In the genomic region with DNA sequence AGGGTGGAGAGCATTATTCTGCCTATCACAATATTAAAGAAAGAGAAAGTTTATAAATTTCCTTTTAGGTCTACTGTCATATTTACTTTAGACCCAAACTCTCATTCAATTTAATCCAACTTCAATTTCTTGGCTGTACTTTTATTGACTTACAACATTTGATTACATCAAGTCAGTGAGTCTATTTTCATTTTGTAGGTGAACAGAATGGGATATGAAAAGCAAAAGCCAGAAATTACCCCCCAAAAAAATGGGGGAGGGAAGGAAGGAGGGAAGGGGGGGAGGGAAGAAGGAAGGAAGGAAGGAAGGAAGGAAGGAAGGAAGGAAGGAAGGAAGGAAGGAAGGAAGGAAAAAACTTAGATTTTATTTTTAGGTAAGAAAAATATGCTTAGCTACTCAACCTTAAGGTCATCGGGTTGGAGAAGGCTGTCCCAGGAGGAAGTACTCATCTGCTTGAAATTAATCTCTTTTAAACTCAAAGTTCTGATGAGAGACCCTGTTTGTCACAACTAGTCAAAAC, we compare ENCODE assay signal across 8 cellular contexts.
"Had no signal": no experiment of that assay in that cellular context is flagged by ENCODE, and none has a peak within 500 bp of the region (broad histone marks: within the 10 kb centered on the region; RNA-seq: fewer than 3 reads in every experiment).

No MANE protein-coding gene starts in this region.

- H3K4me3 ChIP-seq: GM23248, GM23338, HAP-1 had no signal

- DNase-seq: GM23248, GOT3, H7, H9, HCEC 1CT, HFFc6 had no signal

- H3K9me3 ChIP-seq: HAP-1 had no signal

- H2AFZ ChIP-seq: GM23248, GM23338 had no signal

- H3K4me3 Mint-ChIP-seq: GM23338, H9, HFFc6 had no signal

- H3K27ac ChIP-seq: GM23248 had no signal

- H3K27ac Mint-ChIP-seq: GM23338, H9, HFFc6 had no signal

- H3K36me3 ChIP-seq: HAP-1 had no signal

- H3K4me1 ChIP-seq: HAP-1 had no signal

- H3K9me3 Mint-ChIP-seq: GM23338, H9 had no signal

- H3K4me2 ChIP-seq: GM23338 had no signal

- H3K9ac ChIP-seq: GM23248 had no signal
